Comparison of ENCODE assay signal across 8 cellular contexts in the genomic region with DNA sequence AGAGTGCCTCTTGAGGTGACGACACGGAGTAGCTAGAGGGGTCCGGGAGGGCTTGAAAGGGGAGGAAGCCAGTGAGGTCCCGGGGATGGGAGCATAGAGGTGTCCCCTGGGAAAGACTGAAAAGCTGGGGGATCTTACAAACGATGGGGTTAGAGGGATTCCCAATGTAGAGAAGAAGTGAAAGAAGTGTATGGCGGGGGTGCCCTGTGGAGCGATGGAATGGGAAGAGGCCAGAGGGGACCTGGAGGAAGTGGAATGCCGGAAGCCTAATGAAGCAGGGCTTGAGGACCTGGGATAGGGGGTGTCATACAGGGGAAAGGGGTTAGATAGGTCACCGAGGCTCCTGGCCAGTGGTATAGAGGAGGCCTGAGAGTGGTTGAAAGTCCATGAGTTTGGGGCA. TPM values are rescaled to one million over a fixed set of nuclear protein-coding genes. Genes with fewer than 3 reads are reported as not detected.
DNase-seq lines count a peak whose midpoint lies in the region; ATAC-seq and TF ChIP-seq lines count a peak whose summit lies in the region.

No MANE protein-coding gene starts in this region.

- H3K18ac ChIP-seq in trophoblast cell (ENCODE audit: low read length), result peak overlapping the region; percentile 67

- TF ChIP-seq CTCF in Peyer's patch (IDR thresholded peaks at IDR 0.05) (no peak), esophagus muscularis mucosa (IDR thresholded peaks at IDR 0.05) (no peak)

- peak overlapping the region; percentile 92 for H3K14ac ChIP-seq in trophoblast cell (ENCODE audit: low read length)

- H2BK120ac ChIP-seq in trophoblast cell (ENCODE audit: insufficient read depth, low read length, poor library complexity), result no peak overlapping the region

- TF ChIP-seq EP300 in esophagus muscularis mucosa (IDR thresholded peaks at IDR 0.05), result no peak

- H3K4me3 ChIP-seq in Peyer's patch (peak overlapping the region; percentile 71 to 95 (median 81)), esophagus muscularis mucosa (peak overlapping the region; percentile 84 to 93 (median 89)), trophoblast cell (ENCODE audit: low read depth, low read length) (peak overlapping the region; percentile 99)

- H3K9me3 ChIP-seq in Peyer's patch (no peaks in the 10 kb centered on the region), esophagus muscularis mucosa (no peaks in the 10 kb centered on the region), trophoblast cell (ENCODE audit: insufficient read depth, low read depth, low read length) (no peaks in the 10 kb centered on the region)

- H2AFZ ChIP-seq in trophoblast cell (ENCODE audit: insufficient read depth, low read length, poor library complexity), result no peak overlapping the region

- intact Hi-C loops in esophagus muscularis mucosa (cut with DNase I), result loop anchor here (5.0 kb wide), 1 partner anchor 35 kb away; no protein-coding TSS in a partner anchor

- peak overlapping the region; percentile 85 to 91 (median 88) for H3K27ac ChIP-seq in Peyer's patch
- H3K27ac ChIP-seq in esophagus muscularis mucosa (replicated peaks in 1 of 4), result peak overlapping the region; percentile 89 to 93 (median 90)
- peak overlapping the region; percentile 29 for H3K27ac ChIP-seq in trophoblast cell (ENCODE audit: low read depth, low read length)

- ATAC-seq in HG03095 (IDR thresholded peaks at IDR 0.05; ENCODE audit: unreplicated experiment), result no peak

- no peaks in the 10 kb centered on the region for H3K36me3 ChIP-seq in Peyer's patch
- peaks cover 0 to 5% (median 0%) of the 10 kb centered on the region in 4 donors for H3K36me3 ChIP-seq in esophagus muscularis mucosa
- H3K36me3 ChIP-seq in trophoblast cell (ENCODE audit: control insufficient read depth in 1 of 2, insufficient read depth in 2 of 2, low read length in 2 of 2), result peaks cover 3 to 4% of the 10 kb centered on the region in 2 experiments

- H3K23ac ChIP-seq in trophoblast cell (ENCODE audit: low read length), result no peak overlapping the region

- H4K91ac ChIP-seq in trophoblast cell (ENCODE audit: low read depth, low read length), result peak overlapping the region; percentile 75

- TF ChIP-seq POLR2A in Peyer's patch (IDR thresholded peaks at IDR 0.05) (no peak), esophagus muscularis mucosa (IDR thresholded peaks at IDR 0.05; ENCODE audit: low read depth) (no peak)

- H3K4me1 ChIP-seq in Peyer's patch, result peaks cover 5 to 30% (median 6%) of the 10 kb centered on the region in 4 donors
- H3K4me1 ChIP-seq in esophagus muscularis mucosa, result peaks cover 33 to 43% (median 38%) of the 10 kb centered on the region in 4 donors
- peaks cover 11 to 12% of the 10 kb centered on the region in 2 experiments for H3K4me1 ChIP-seq in trophoblast cell (ENCODE audit: control insufficient read depth in 1 of 2, insufficient read depth in 2 of 2, low read length in 2 of 2)

- H2AK5ac ChIP-seq in trophoblast cell (ENCODE audit: low read length), result peak overlapping the region; percentile 4

- H3K27me3 ChIP-seq in Peyer's patch, result no peaks in the 10 kb centered on the region
- no peaks in the 10 kb centered on the region for H3K27me3 ChIP-seq in esophagus muscularis mucosa
- no peaks in the 10 kb centered on the region for H3K27me3 ChIP-seq in trophoblast cell (ENCODE audit: insufficient read depth, low read length)

- H3K79me1 ChIP-seq in trophoblast cell (ENCODE audit: low read length), result peaks cover 15% of the 10 kb centered on the region

- no peak overlapping the region for H2BK12ac ChIP-seq in trophoblast cell (ENCODE audit: low read length)

- no peak overlapping the region for H4K12ac ChIP-seq in trophoblast cell (ENCODE audit: low read depth, low read length)

- peaks cover 11% of the 10 kb centered on the region for H3K79me2 ChIP-seq in trophoblast cell (ENCODE audit: control insufficient read depth, insufficient read depth, low read length, poor library complexity)

- peak; percentile 39 for DNase-seq in ELR (ENCODE audit: low read depth)
- no peak for DNase-seq in Peyer's patch
- DNase-seq in esophagus muscularis mucosa (ENCODE audit: extremely low spot score), result no peak
- no peak for DNase-seq in trophoblast cell
- DNase-seq in midbrain (lab: John Stamatoyannopoulos, UW), result no peak
- DNase-seq in NCI-H1092 treated with DMSO at 0.1 percent for 48 hours (lab: John Stamatoyannopoulos, UW), result no peak
- DNase-seq in NCI-H1092 (lab: John Stamatoyannopoulos, UW), result no peak

- H3K9ac ChIP-seq in trophoblast cell (ENCODE audit: low read length), result peak overlapping the region; percentile 97

- WGBS in esophagus muscularis mucosa, result 1% methylated on average over 9 of the region's 9 CpGs
- WGBS in trophoblast cell (ENCODE audit: extremely low coverage, insufficient coverage, insufficient read length), result no CpG with 5 or more reads among the region's 9 CpGs

- peak overlapping the region; percentile 11 for H2BK5ac ChIP-seq in trophoblast cell (ENCODE audit: low read depth, low read length, poor library complexity)

- H3K4ac ChIP-seq in trophoblast cell (ENCODE audit: low read depth, low read length), result peak overlapping the region; percentile 71

- H4K8ac ChIP-seq in trophoblast cell (ENCODE audit: low read depth, low read length), result peak overlapping the region; percentile 51

- peak overlapping the region; percentile 82 for H3K4me2 ChIP-seq in trophoblast cell (ENCODE audit: low read length)

RNA-seq across cellular contexts. Expression of gene AP2A1, which starts 0.6 kb away (rescaled TPM):
- total RNA-seq in Peyer's patch (100 to 1,000 TPM in 1 of 4 donors, 10 to 100 TPM in 3; 57.8 to 102 (median 85.1) TPM), esophagus muscularis mucosa (100 to 1,000 TPM in 1 of 4 donors, 10 to 100 TPM in 3; 56.9 to 114 (median 87.8) TPM)
- polyA plus RNA-seq in trophoblast cell (2013), result 102 and 103 TPM in 2 replicates

RNA-seq across cellular contexts. Expression of gene TSKS, which starts 4.3 kb away (rescaled TPM):
- total RNA-seq in Peyer's patch (not detected), esophagus muscularis mucosa (under 1 TPM in 1 of 4 donors, not detected in 3; 0.57 TPM)
- 0.12 and 0.15 TPM in 2 replicates for polyA plus RNA-seq in trophoblast cell (2013)

RNA-seq across cellular contexts. Expression of gene FUZ, which starts 45.7 kb away (rescaled TPM):
- 10 to 100 TPM in 3 of 4 donors, 1 to 10 TPM in 1; 4.1 to 13.8 (median 12.3) TPM for total RNA-seq in Peyer's patch
- total RNA-seq in esophagus muscularis mucosa, result 10 to 100 TPM; 14.1 to 38.0 (median 23.4) TPM
- polyA plus RNA-seq in trophoblast cell (2013), result 6.6 and 7.6 TPM in 2 replicates

RNA-seq across cellular contexts. Expression of gene MED25, which starts 50.7 kb away (rescaled TPM):
- total RNA-seq in Peyer's patch (10 to 100 TPM; 29.7 to 57.7 (median 41.8) TPM), esophagus muscularis mucosa (10 to 100 TPM; 22.5 to 36.0 (median 34.1) TPM)
- polyA plus RNA-seq in trophoblast cell (2013), result 50.3 and 50.7 TPM in 2 replicates

Comparison
In these comparisons a context has a peak if more than half of its experiments do, and no peak if none do; other contexts are left out.
1. H3K27ac ChIP-seq: peak in every context shown above with its lines; median percentile 90 in esophagus muscularis mucosa; 88 in Peyer's patch; 29 in trophoblast cell.